10 cellular contexts compared by ENCODE assay signal in the genomic region with DNA sequence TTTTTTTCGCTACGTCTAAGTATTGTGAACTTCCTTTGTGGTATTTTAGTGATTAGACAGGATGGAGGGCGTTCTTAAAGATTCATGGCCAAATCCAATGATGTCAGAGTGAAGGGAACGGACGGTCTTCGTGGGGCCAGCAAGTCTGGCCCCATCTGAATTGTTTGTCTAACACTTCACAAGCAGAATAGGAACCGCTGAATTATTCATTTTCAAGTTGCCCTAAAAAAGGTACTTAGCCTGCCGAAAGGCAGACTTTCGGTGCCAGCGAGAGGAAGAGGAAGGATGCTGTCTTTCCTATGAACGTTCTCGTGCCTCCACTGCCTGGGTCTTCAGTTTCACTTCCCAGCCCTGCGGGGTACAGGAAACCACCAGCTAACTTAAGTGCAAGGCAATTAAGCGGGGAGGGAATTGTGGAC.
DNase-seq lines count a peak whose midpoint lies in the region; ATAC-seq and TF ChIP-seq lines count a peak whose summit lies in the region.
"Had no signal": no experiment of that assay in that cellular context is flagged by ENCODE, and none has a peak within 500 bp of the region (broad histone marks: within the 10 kb centered on the region; RNA-seq: fewer than 3 reads in every experiment).

No MANE protein-coding gene starts in this region.

- peaks cover 36 to 50% (median 45%) of the 10 kb centered on the region in 10 experiments for H3K4me1 ChIP-seq in BLaER1 treated with 17β-estradiol and CSF1 and Interleukin-3, amounts not matched to agents 10 nM and 100 nM
- H3K4me1 ChIP-seq in OCI-LY3 (ENCODE audit: low read length): peaks cover 17% of the 10 kb centered on the region

- no peaks in the 10 kb centered on the region for H3K9me3 ChIP-seq in BLaER1 treated with 17β-estradiol and CSF1 and Interleukin-3, amounts not matched to agents 10 nM and 100 nM (replicated peaks in 1 of 11)
- no peaks in the 10 kb centered on the region for H3K9me3 ChIP-seq in OCI-LY3 (ENCODE audit: insufficient read depth, low read length)

- H3K79me2 ChIP-seq in OCI-LY3 (ENCODE audit: low read length): no peaks in the 10 kb centered on the region

- no peak for TF ChIP-seq CTCF in GM12864 (IDR thresholded peaks at IDR 0.05; ENCODE audit: low read depth, low read length, missing control alignments)
- TF ChIP-seq CTCF in OCI-LY3 (IDR thresholded peaks at IDR 0.05; ENCODE audit: low read depth, low read length): no peak
- TF ChIP-seq CTCF in progenitor cell of endocrine pancreas (IDR thresholded peaks at IDR 0.05; ENCODE audit: unreplicated experiment): no peak

- peak overlapping the region in 5 of 10 experiments; percentile 6 to 41 (median 34); a peak in 7 of 20 replicates for H3K4me3 ChIP-seq in BLaER1 treated with 17β-estradiol and CSF1 and Interleukin-3, amounts not matched to agents 10 nM and 100 nM
- H3K4me3 ChIP-seq in GM12864 (ENCODE audit: low read depth, low read length) (no peak overlapping the region), OCI-LY3 (ENCODE audit: low read length) (peak overlapping the region; percentile 62)

- DNase-seq in GM12864 (ENCODE audit: low read depth): peak; percentile 30
- peak in 29 of 42 donors; percentile 11 to 59 (median 29) for DNase-seq in head of caudate nucleus
- no peak for DNase-seq in progenitor cell of endocrine pancreas (ENCODE audit: low spot score, unreplicated experiment)
- DNase-seq in SW480 (ENCODE audit: low spot score): no peak
- DNase-seq: DMS 273 treated with DMSO at 0.1 percent for 48 hours had no signal

- peak overlapping the region in 8 of 11 experiments; percentile 5 to 65 (median 50); a peak in 16 of 22 replicates for H3K27ac ChIP-seq in BLaER1 treated with 17β-estradiol and CSF1 and Interleukin-3, amounts not matched to agents 10 nM and 100 nM
- peak overlapping the region; percentile 79 for H3K27ac ChIP-seq in OCI-LY3 (ENCODE audit: low read length)

- peak overlapping the region in 7 of 11 experiments; percentile 3 to 53 (median 38); a peak in 9 of 22 replicates for H3K9ac ChIP-seq in BLaER1 treated with 17β-estradiol and CSF1 and Interleukin-3, amounts not matched to agents 10 nM and 100 nM
- no peak overlapping the region for H3K9ac ChIP-seq in OCI-LY3 (ENCODE audit: low read length)

- H3K9me3 Mint-ChIP-seq in progenitor cell of endocrine pancreas (ENCODE audit: low read depth): no peaks in the 10 kb centered on the region

- H3K36me3 Mint-ChIP-seq in progenitor cell of endocrine pancreas (ENCODE audit: insufficient read depth): peaks cover 11% of the 10 kb centered on the region

- no peak overlapping the region for H3K27ac Mint-ChIP-seq in progenitor cell of endocrine pancreas

- peaks cover 21 to 77% (median 65%) of the 10 kb centered on the region in 11 experiments for H3K36me3 ChIP-seq in BLaER1 treated with 17β-estradiol and CSF1 and Interleukin-3, amounts not matched to agents 10 nM and 100 nM
- H3K36me3 ChIP-seq in OCI-LY3 (replicated peaks; ENCODE audit: low read depth, low read length): peaks cover 3% of the 10 kb centered on the region

- H3K4me1 Mint-ChIP-seq in progenitor cell of endocrine pancreas (ENCODE audit: low read depth): no peaks in the 10 kb centered on the region

- peaks cover 6 to 63% (median 17%) of the 10 kb centered on the region in 11 experiments; a peak in 15 of 22 replicates for H4K20me1 ChIP-seq in BLaER1 treated with 17β-estradiol and CSF1 and Interleukin-3, amounts not matched to agents 10 nM and 100 nM
- H4K20me1 ChIP-seq in OCI-LY3 (ENCODE audit: insufficient read depth, low read length): no peaks in the 10 kb centered on the region

- ATAC-seq in HG02759 (IDR thresholded peaks at IDR 0.05; ENCODE audit: unreplicated experiment) (no peak), HG03175 (IDR thresholded peaks at IDR 0.05; ENCODE audit: unreplicated experiment) (no peak)
- ATAC-seq: HCT116 had no signal

- intact Hi-C loops in head of caudate nucleus (cut with DNase I): no loop called here

- H3K27me3 Mint-ChIP-seq in progenitor cell of endocrine pancreas: no peaks in the 10 kb centered on the region

- no peak overlapping the region for H3K4me3 Mint-ChIP-seq in progenitor cell of endocrine pancreas (ENCODE audit: low read depth)

- no peak overlapping the region for H2AFZ ChIP-seq in OCI-LY3 (ENCODE audit: low read depth, low read length)

- no peaks in the 10 kb centered on the region for H3K27me3 ChIP-seq in BLaER1 treated with 17β-estradiol and CSF1 and Interleukin-3, amounts not matched to agents 10 nM and 100 nM
- H3K27me3 ChIP-seq in OCI-LY3 (ENCODE audit: low read depth, low read length): no peaks in the 10 kb centered on the region

- H3K4me2 ChIP-seq in BLaER1 treated with 17β-estradiol and CSF1 and Interleukin-3, amounts not matched to agents 10 nM and 100 nM: peak overlapping the region; percentile 52 to 92 (median 80)
- peak overlapping the region; percentile 87 for H3K4me2 ChIP-seq in OCI-LY3 (ENCODE audit: low read length)

Comparison
In these comparisons a context has a peak if more than half of its experiments do, and no peak if none do; other contexts are left out.
1. DNase-seq: peak in GM12864 (single experiment) and head of caudate nucleus (29 of 42); none in progenitor cell of endocrine pancreas (single experiment) and SW480 (single experiment).